ENCODE assay signal across 27 cellular contexts in the genomic region with DNA sequence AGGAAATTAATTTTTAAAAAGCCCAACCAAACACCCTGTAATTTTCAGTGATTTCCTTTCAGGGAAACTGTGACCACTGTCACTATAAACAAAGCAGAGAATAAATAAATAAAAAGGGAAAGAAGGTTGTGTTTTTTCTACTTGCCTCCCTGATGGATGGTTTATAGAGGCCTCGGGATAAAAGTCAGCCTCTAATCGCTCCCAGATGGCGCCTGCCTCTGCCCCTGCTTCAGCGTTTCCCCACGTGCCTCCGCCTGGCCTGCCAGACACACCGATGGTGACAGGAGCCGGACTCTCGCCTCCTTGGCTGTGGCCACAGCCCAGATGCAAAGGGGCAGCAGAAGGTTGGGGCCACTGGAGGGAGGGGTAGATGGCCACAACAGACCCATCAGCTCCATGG.
DNase-seq lines count a peak whose midpoint lies in the region; ATAC-seq and TF ChIP-seq lines count a peak whose summit lies in the region.
"Had no signal": no experiment of that assay in that cellular context is flagged by ENCODE, and none has a peak within 500 bp of the region (broad histone marks: within the 10 kb centered on the region; RNA-seq: fewer than 3 reads in every experiment).

No MANE protein-coding gene starts in this region.

- H3F3A ChIP-seq in SK-N-SH (replicated peaks; ENCODE audit: insufficient read depth), result no peaks in the 10 kb centered on the region

- H3K27me3 ChIP-seq in SK-N-SH (ENCODE audit: insufficient read depth), result no peaks in the 10 kb centered on the region
- H3K27me3 ChIP-seq in hepatocyte, result peaks cover 15% of the 10 kb centered on the region

- no peaks in the 10 kb centered on the region for H3K79me2 ChIP-seq in SK-N-SH (ENCODE audit: insufficient read depth)
- H3K79me2 ChIP-seq in hepatocyte, result no peaks in the 10 kb centered on the region

- no peaks in the 10 kb centered on the region for H3K9me3 Mint-ChIP-seq in naive thymus-derived CD8-positive, alpha-beta T cell
- no peaks in the 10 kb centered on the region for H3K9me3 Mint-ChIP-seq in effector memory CD8-positive, alpha-beta T cell
- H3K9me3 Mint-ChIP-seq: HFFc6 had no signal

- ATAC-seq in naive thymus-derived CD8-positive, alpha-beta T cell, result no peak
- ATAC-seq in GM21529 (IDR thresholded peaks at IDR 0.05; ENCODE audit: unreplicated experiment) (no peak), GM19351 (IDR thresholded peaks at IDR 0.05; ENCODE audit: unreplicated experiment) (no peak)
- ATAC-seq in effector memory CD8-positive, alpha-beta T cell (replicated peaks), result no peak
- ATAC-seq: HepG2 had no signal

- peak; percentile 30 for TF ChIP-seq RAD21 in SK-N-SH (IDR thresholded peaks at IDR 0.05; ENCODE audit: low read length)

- POLR2A ChIA-PET in SK-N-SH (lab: Yijun Ruan, JAX), result no interaction called here
- POLR2A ChIA-PET in naive thymus-derived CD8-positive, alpha-beta T cell (lab: Charles Lee), result no interaction called here

- peak in 1 of 2 experiments; percentile 73; a peak in 1 of 4 replicates for TF ChIP-seq EP300 in SK-N-SH (IDR thresholded peaks at IDR 0.05; ENCODE audit: borderline replicate concordance in 1 of 2, low read depth in 1 of 2, low read length in 1 of 2)

- no peak for TF ChIP-seq CTCF in HFF-Myc (IDR thresholded peaks at IDR 0.05; ENCODE audit: low read depth, low read length, missing control alignments)
- TF ChIP-seq CTCF in SK-N-SH (IDR thresholded peaks at IDR 0.05), result no peak
- TF ChIP-seq CTCF in hepatocyte (IDR thresholded peaks at IDR 0.05; ENCODE audit: poor library complexity), result no peak

- no peaks in the 10 kb centered on the region for H3K36me3 Mint-ChIP-seq in naive thymus-derived CD8-positive, alpha-beta T cell
- no peaks in the 10 kb centered on the region for H3K36me3 Mint-ChIP-seq in effector memory CD8-positive, alpha-beta T cell (ENCODE audit: insufficient read depth)

- no peaks in the 10 kb centered on the region for H4K20me1 ChIP-seq in SK-N-SH (ENCODE audit: insufficient read depth)
- H4K20me1 ChIP-seq in hepatocyte (ENCODE audit: insufficient read depth, poor library complexity, severe bottlenecking), result no peaks in the 10 kb centered on the region

- no peaks in the 10 kb centered on the region for H3K9me3 ChIP-seq in SK-N-SH
- no peaks in the 10 kb centered on the region for H3K9me3 ChIP-seq in hepatocyte (ENCODE audit: low read depth)

- CTCF ChIA-PET in SK-N-SH (lab: Yijun Ruan, JAX), result interaction anchor here (0.6 to 1.7 kb wide), 2 partner anchors 59 to 629 kb away, joined by 4 to 5 read pairs; no protein-coding TSS in a partner anchor

- no peaks in the 10 kb centered on the region for H3K36me3 ChIP-seq in SK-N-SH (replicated peaks in 1 of 2; ENCODE audit: control insufficient read depth in 1 of 2, insufficient read depth in 2 of 2, low read length in 1 of 2)
- no peaks in the 10 kb centered on the region for H3K36me3 ChIP-seq in hepatocyte (replicated peaks; ENCODE audit: insufficient read depth, low read depth)

- H3K4me2 ChIP-seq in SK-N-SH, result no peak overlapping the region
- no peak overlapping the region for H3K4me2 ChIP-seq in hepatocyte
- H3K4me2 ChIP-seq: PC-9 had no signal

- H3K27me3 Mint-ChIP-seq in naive thymus-derived CD8-positive, alpha-beta T cell, result peaks cover 0 to 4% (median 0%) of the 10 kb centered on the region in 5 donors
- H3K27me3 Mint-ChIP-seq in effector memory CD8-positive, alpha-beta T cell, result peaks cover 7 to 10% of the 10 kb centered on the region in 2 donors

- DNase-seq in AG08395 (ENCODE audit: low spot score) (peak; percentile 38), HFF-Myc (ENCODE audit: extremely low read depth, low read depth) (peak; percentile 63), SK-N-SH (peak; percentile 82), hepatocyte (ENCODE audit: low spot score) (peak; percentile 30)
- no peak for DNase-seq in naive thymus-derived CD8-positive, alpha-beta T cell
- no peak for DNase-seq in effector memory CD8-positive, alpha-beta T cell
- DNase-seq: ACHN, DMS53, EL, GF-D8, H7, HFFc6, KBM-7, NCI-H1092 treated with DMSO at 0.1 percent for 48 hours, NCI-H1436 treated with DMSO at 0.1 percent for 48 hours, NCI-H1930, NCI-H226, NCI-H510A treated with DMSO at 0.1 percent for 48 hours, NCI-H748 treated with DMSO at 0.1 percent for 48 hours, PC-9, SHP77 treated with DMSO at 0.1 percent for 48 hours had no signal

- H3K27ac ChIP-seq in SK-N-SH (ENCODE audit: low read depth in 2 of 2, low read length in 1 of 2) (peak overlapping the region in 1 of 2 experiments; percentile 89; a peak in 2 of 4 replicates), hepatocyte (no peak overlapping the region)
- H3K27ac ChIP-seq: 22Rv1, PC-9, RWPE1 had no signal

- H3K4me1 ChIP-seq in SK-N-SH (ENCODE audit: control insufficient read depth in 1 of 2, insufficient read depth in 2 of 2, low read depth in 1 of 2, low read length in 1 of 2), result peaks cover 0 to 44% of the 10 kb centered on the region in 2 experiments; a peak in 2 of 4 replicates
- peaks cover 24% of the 10 kb centered on the region for H3K4me1 ChIP-seq in hepatocyte (ENCODE audit: insufficient read depth)

- H3K9ac ChIP-seq in SK-N-SH, result no peak overlapping the region

- no peak overlapping the region for H3K27ac Mint-ChIP-seq in naive thymus-derived CD8-positive, alpha-beta T cell
- no peak overlapping the region for H3K27ac Mint-ChIP-seq in effector memory CD8-positive, alpha-beta T cell
- H3K27ac Mint-ChIP-seq: B cell, HFFc6 had no signal

- H2AFZ ChIP-seq in SK-N-SH (ENCODE audit: low read depth) (no peak overlapping the region), hepatocyte (no peak overlapping the region)
- H2AFZ ChIP-seq: PC-9 had no signal

- no peak overlapping the region for H3K4me3 Mint-ChIP-seq in naive thymus-derived CD8-positive, alpha-beta T cell
- no peak overlapping the region for H3K4me3 Mint-ChIP-seq in effector memory CD8-positive, alpha-beta T cell
- H3K4me3 Mint-ChIP-seq: B cell, HFFc6 had no signal

- 64% methylated on average over 9 of the region's 9 CpGs for WGBS in SK-N-SH (ENCODE audit: low lambda C conversion rate)
- 72% methylated on average over 9 of the region's 9 CpGs for WGBS in hepatocyte (ENCODE audit: low lambda C conversion rate, missing lambda C conversion rate)

- H3K4me1 Mint-ChIP-seq in naive thymus-derived CD8-positive, alpha-beta T cell, result no peaks in the 10 kb centered on the region
- H3K4me1 Mint-ChIP-seq in effector memory CD8-positive, alpha-beta T cell (ENCODE audit: low read depth in 2 of 2), result no peaks in the 10 kb centered on the region
- H3K4me1 Mint-ChIP-seq: B cell had no signal

- H3K4me3 ChIP-seq in HFF-Myc (replicated peaks; ENCODE audit: low read depth, low read length), result no peak overlapping the region
- no peak overlapping the region for H3K4me3 ChIP-seq in SK-N-SH (ENCODE audit: low read depth in 2 of 2, low read length in 1 of 2)
- no peak overlapping the region for H3K4me3 ChIP-seq in hepatocyte
- H3K4me3 ChIP-seq: PC-9 had no signal

- H3K9me2 ChIP-seq in SK-N-SH (no peaks in the 10 kb centered on the region), hepatocyte (replicated peaks; ENCODE audit: insufficient read depth) (no peaks in the 10 kb centered on the region)

TF ChIP-seq in SK-N-SH, 30 proteins besides CTCF, POLR2A, EP300 and RAD21 (continues in another document):
- TF ChIP-seq, protein P1, sequence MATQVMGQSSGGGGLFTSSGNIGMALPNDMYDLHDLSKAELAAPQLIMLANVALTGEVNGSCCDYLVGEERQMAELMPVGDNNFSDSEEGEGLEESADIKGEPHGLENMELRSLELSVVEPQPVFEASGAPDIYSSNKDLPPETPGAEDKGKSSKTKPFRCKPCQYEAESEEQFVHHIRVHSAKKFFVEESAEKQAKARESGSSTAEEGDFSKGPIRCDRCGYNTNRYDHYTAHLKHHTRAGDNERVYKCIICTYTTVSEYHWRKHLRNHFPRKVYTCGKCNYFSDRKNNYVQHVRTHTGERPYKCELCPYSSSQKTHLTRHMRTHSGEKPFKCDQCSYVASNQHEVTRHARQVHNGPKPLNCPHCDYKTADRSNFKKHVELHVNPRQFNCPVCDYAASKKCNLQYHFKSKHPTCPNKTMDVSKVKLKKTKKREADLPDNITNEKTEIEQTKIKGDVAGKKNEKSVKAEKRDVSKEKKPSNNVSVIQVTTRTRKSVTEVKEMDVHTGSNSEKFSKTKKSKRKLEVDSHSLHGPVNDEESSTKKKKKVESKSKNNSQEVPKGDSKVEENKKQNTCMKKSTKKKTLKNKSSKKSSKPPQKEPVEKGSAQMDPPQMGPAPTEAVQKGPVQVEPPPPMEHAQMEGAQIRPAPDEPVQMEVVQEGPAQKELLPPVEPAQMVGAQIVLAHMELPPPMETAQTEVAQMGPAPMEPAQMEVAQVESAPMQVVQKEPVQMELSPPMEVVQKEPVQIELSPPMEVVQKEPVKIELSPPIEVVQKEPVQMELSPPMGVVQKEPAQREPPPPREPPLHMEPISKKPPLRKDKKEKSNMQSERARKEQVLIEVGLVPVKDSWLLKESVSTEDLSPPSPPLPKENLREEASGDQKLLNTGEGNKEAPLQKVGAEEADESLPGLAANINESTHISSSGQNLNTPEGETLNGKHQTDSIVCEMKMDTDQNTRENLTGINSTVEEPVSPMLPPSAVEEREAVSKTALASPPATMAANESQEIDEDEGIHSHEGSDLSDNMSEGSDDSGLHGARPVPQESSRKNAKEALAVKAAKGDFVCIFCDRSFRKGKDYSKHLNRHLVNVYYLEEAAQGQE (IDR thresholded peaks at IDR 0.05; ENCODE audit: low read depth, low read length), result no peak
- TF ChIP-seq, protein P2, sequence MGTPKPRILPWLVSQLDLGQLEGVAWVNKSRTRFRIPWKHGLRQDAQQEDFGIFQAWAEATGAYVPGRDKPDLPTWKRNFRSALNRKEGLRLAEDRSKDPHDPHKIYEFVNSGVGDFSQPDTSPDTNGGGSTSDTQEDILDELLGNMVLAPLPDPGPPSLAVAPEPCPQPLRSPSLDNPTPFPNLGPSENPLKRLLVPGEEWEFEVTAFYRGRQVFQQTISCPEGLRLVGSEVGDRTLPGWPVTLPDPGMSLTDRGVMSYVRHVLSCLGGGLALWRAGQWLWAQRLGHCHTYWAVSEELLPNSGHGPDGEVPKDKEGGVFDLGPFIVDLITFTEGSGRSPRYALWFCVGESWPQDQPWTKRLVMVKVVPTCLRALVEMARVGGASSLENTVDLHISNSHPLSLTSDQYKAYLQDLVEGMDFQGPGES (IDR thresholded peaks at IDR 0.05; ENCODE audit: low read depth, low read length), result no peak
- no peak for TF ChIP-seq ELF1 (IDR thresholded peaks at IDR 0.05)
- TF ChIP-seq NFIC (IDR thresholded peaks at IDR 0.05; ENCODE audit: borderline replicate concordance), result no peak
- peak; percentile 35; the same call in 1 of the 2 replicates for TF ChIP-seq GATA2 (CRISPR knock-in tag; IDR thresholded peaks at IDR 0.05)
- TF ChIP-seq TEAD4 (IDR thresholded peaks at IDR 0.05; ENCODE audit: borderline replicate concordance, insufficient read depth), result no peak
- TF ChIP-seq, protein P3, sequence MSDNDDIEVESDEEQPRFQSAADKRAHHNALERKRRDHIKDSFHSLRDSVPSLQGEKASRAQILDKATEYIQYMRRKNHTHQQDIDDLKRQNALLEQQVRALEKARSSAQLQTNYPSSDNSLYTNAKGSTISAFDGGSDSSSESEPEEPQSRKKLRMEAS (IDR thresholded peaks at IDR 0.05; ENCODE audit: low read depth), result no peak
- no peak for TF ChIP-seq SIN3A (IDR thresholded peaks at IDR 0.05; ENCODE audit: borderline replicate concordance, low read depth, low read length)

Comparison
In these comparisons a context has a peak if more than half of its experiments do, and no peak if none do; other contexts are left out.
1. DNase-seq: peak in AG08395 (single experiment), HFF-Myc (single experiment), SK-N-SH (single experiment) and hepatocyte (single experiment); none in naive thymus-derived CD8-positive, alpha-beta T cell (0 of 10) and effector memory CD8-positive, alpha-beta T cell (0 of 3).